In genomic region chr7:42237162-42237821, GRCh38 we compare ENCODE assay signal across 8 cellular contexts. TPM values are rescaled to one million over a fixed set of nuclear protein-coding genes. Genes with fewer than 3 reads are reported as not detected.
A peak's percentile ranks its signal among the peaks of the same experiment; 100 is the strongest.
DNase-seq lines count a peak whose midpoint lies in the region; TF ChIP-seq lines count a peak whose summit lies in the region.

Gene GLI3, minus strand, starts transcription at chr7:42237209. Its CDS starts 13,956 bp downstream, at chr7:42223253.

- H3K36me3 ChIP-seq in prostate gland, result no peaks in the 10 kb centered on the region

- WGBS in prostate gland, result 2% methylated on average over 46 of the region's 58 CpGs

- no peaks in the 10 kb centered on the region for H3K36me3 Mint-ChIP-seq in activated CD4-positive, alpha-beta T cell treated with anti-CD3 and anti-CD28 coated beads, Interleukin-2, amount 10 ng/mL, durations not matched to agents 24 days and 14 days (ENCODE audit: low read depth)

- peak within 1 kb of the TSS; percentile 81 for H3K4me3 Mint-ChIP-seq in activated CD4-positive, alpha-beta T cell treated with anti-CD3 and anti-CD28 coated beads, Interleukin-2, amount 10 ng/mL, durations not matched to agents 24 days and 14 days

- H3K27me3 ChIP-seq in prostate gland (replicated peaks; ENCODE audit: insufficient read depth), result no peaks in the 10 kb centered on the region

- H3K27ac Mint-ChIP-seq in activated CD4-positive, alpha-beta T cell treated with anti-CD3 and anti-CD28 coated beads, Interleukin-2, amount 10 ng/mL, durations not matched to agents 24 days and 14 days, result no peak within 1 kb of the TSS

- H3K4me1 Mint-ChIP-seq in activated CD4-positive, alpha-beta T cell treated with anti-CD3 and anti-CD28 coated beads, Interleukin-2, amount 10 ng/mL, durations not matched to agents 24 days and 14 days, result peaks cover 5% of the 10 kb centered on the region

- peak; percentile 63 for TF ChIP-seq POLR2A in prostate gland (IDR thresholded peaks at IDR 0.05)

- CTCF ChIA-PET in HEK293T (lab: Yijun Ruan, JAX), result no interaction called here

- peak; percentile 64 for DNase-seq in activated CD4-positive, alpha-beta T cell treated with anti-CD3 and anti-CD28 coated beads, Interleukin-2, amount 10 ng/mL, durations not matched to agents 24 days and 14 days
- DNase-seq in activated CD4-positive, alpha-beta T cell treated with anti-CD3 and anti-CD28 coated beads, Interleukin-2, amount 50 U/mL, for 1 hour, result no peak
- DNase-seq in HEK293T (ENCODE audit: extremely low spot score), result peak; percentile 78
- peak; percentile 7 for DNase-seq in NCI-H2107 (lab: John Stamatoyannopoulos, UW)
- DNase-seq in astrocyte of the hippocampus (ENCODE audit: low read depth, low spot score), result peak; percentile 97
- DNase-seq in hepatic stellate cell (ENCODE audit: low spot score), result peak; percentile 97
- DNase-seq in prostate gland (ENCODE audit: low spot score), result peak; percentile 84
- no peak for DNase-seq in activated gamma-delta T cell treated with Interleukin-2 at 50 U/mL for 16 hours

- TF ChIP-seq CTCF in prostate gland (IDR thresholded peaks at IDR 0.05), result peak in 2 of 4 experiments; percentile 28 to 29

- peaks cover 3% of the 10 kb centered on the region for H3K4me1 ChIP-seq in prostate gland (replicated peaks)

- H3K9me3 ChIP-seq in prostate gland, result no peaks in the 10 kb centered on the region

- no peaks in the 10 kb centered on the region for H3K9me3 Mint-ChIP-seq in activated CD4-positive, alpha-beta T cell treated with anti-CD3 and anti-CD28 coated beads, Interleukin-2, amount 10 ng/mL, durations not matched to agents 24 days and 14 days

- H3K27me3 Mint-ChIP-seq in activated CD4-positive, alpha-beta T cell treated with anti-CD3 and anti-CD28 coated beads, Interleukin-2, amount 10 ng/mL, durations not matched to agents 24 days and 14 days, result peaks cover 68% of the 10 kb centered on the region

- POLR2A ChIA-PET in HEK293T (lab: Yijun Ruan, JAX), result interaction anchor here (1.0 kb wide), 1 partner anchor 10 kb away, joined by 3 read pairs; no protein-coding TSS in a partner anchor

- H3K4me3 ChIP-seq in prostate gland, result peak within 1 kb of the TSS; percentile 66 to 70

- intact Hi-C loops in activated CD4-positive, alpha-beta T cell treated with anti-CD3 and anti-CD28 coated beads, Interleukin-2, amount 10 ng/mL, durations not matched to agents 24 days and 14 days (cut with micrococcal nuclease), result loop anchor here (5.0 kb wide), 1 partner anchor 295 kb away; no protein-coding TSS in a partner anchor
- intact Hi-C loops in prostate gland (cut with DNase I), result loop anchor here (5.0 to 10.0 kb wide), 5 partner anchors 65 to 458 kb away; no protein-coding TSS in a partner anchor

- peak within 1 kb of the TSS; percentile 87 for H3K27ac ChIP-seq in prostate gland

TF ChIP-seq in HEK293T, 16 proteins besides CTCF, POLR2A, EP300 and RAD21:
- no peak for TF ChIP-seq SP1 (IDR thresholded peaks at IDR 0.05)
- no peak for TF ChIP-seq TARDBP (IDR thresholded peaks at IDR 0.05)
- TF ChIP-seq L3MBTL2 (conservative IDR thresholded peaks at IDR 0.05), result peak; percentile 29
- no peak for TF ChIP-seq FOXK2 (IDR thresholded peaks at IDR 0.05)
- TF ChIP-seq PKNOX1 (IDR thresholded peaks at IDR 0.05), result peak; percentile 96

RNA-seq across cellular contexts. Expression of gene GLI3, which starts in this region (rescaled TPM):
- total RNA-seq in activated CD4-positive, alpha-beta T cell treated with anti-CD3 and anti-CD28 coated beads, Interleukin-2, amount 10 ng/mL, durations not matched to agents 24 days and 14 days, result not detected in 2 replicates
- total RNA-seq in prostate gland, result 10 to 100 TPM in 1 of 2 donors, 1 to 10 TPM in 1; 9.2 to 14.7 TPM

Comparison
In these comparisons a context has a peak if more than half of its experiments do, and no peak if none do; other contexts are left out.
1. RNA of gene GLI3 (total RNA-seq): 9.2 to 14.7 TPM in prostate gland; not detected in activated CD4-positive, alpha-beta T cell treated with anti-CD3 and anti-CD28 coated beads, Interleukin-2, amount 10 ng/mL, durations not matched to agents 24 days and 14 days; every median in the first group is over 10 times any median in the second.
2. Peak in DNase-seq in activated CD4-positive, alpha-beta T cell treated with anti-CD3 and anti-CD28 coated beads, Interleukin-2, amount 10 ng/mL, durations not matched to agents 24 days and 14 days; RNA of the gene not detected or under 1 TPM.
3. DNase-seq: peak in HEK293T (single experiment), NCI-H2107 (single experiment), astrocyte of the hippocampus (single experiment), hepatic stellate cell (single experiment) and prostate gland (single experiment); none in activated CD4-positive, alpha-beta T cell treated with anti-CD3 and anti-CD28 coated beads, Interleukin-2, amount 50 U/mL, for 1 hour (single experiment) and activated gamma-delta T cell treated with Interleukin-2 at 50 U/mL for 16 hours (single experiment).